23 cellular contexts compared by ENCODE assay signal in the genomic region with DNA sequence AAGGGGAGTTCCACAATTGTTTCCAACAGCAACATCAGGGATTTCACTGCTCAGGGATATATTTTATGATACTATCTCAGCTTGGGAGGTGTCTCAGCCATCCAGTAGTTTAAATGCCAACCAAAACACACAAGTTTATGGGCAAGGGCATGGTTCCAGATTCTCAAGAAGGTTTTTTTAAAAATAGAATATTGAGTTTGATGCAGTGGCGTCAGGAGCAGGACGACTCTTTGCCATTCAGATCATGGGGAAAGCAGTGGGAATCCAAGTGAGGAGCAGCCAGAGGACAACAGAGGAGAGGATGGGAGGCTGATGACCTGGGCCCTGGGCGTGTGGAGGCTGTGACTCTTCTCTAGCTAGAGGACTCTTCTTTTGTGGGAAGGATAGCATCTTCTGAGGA. TPM values are rescaled to one million over a fixed set of nuclear protein-coding genes. Genes with fewer than 3 reads are reported as not detected.
DNase-seq lines count a peak whose midpoint lies in the region; ATAC-seq and TF ChIP-seq lines count a peak whose summit lies in the region.
"Had no signal": no experiment of that assay in that cellular context is flagged by ENCODE, and none has a peak within 500 bp of the region (broad histone marks: within the 10 kb centered on the region; RNA-seq: fewer than 3 reads in every experiment).

No MANE protein-coding gene starts in this region.

- DNase-seq in DND-41 (no peak), LNCaP clone FGC (ENCODE audit: low read depth) (peak; percentile 44), myocyte (ENCODE audit: low read depth) (peak; percentile 10), mucosa of gallbladder (ENCODE audit: low spot score) (no peak), T-helper 1 cell (no peak), activated gamma-delta T cell (lab: John Stamatoyannopoulos, UW) (no peak), pons (ENCODE audit: low spot score) (no peak)
- DNase-seq: AML-193; CD4-positive, alpha-beta T cell; DMS153; DMS79; EL; GM23248 had no signal

- H3K4me2 ChIP-seq in DND-41 (ENCODE audit: insufficient read depth, low read length) = no peak overlapping the region
- H3K4me2 ChIP-seq: A549 had no signal

- TF ChIP-seq CTCF in DND-41 (IDR thresholded peaks at IDR 0.05; ENCODE audit: borderline replicate concordance, extremely low read depth, low read length, poor library complexity, severe bottlenecking) (no peak), LNCaP clone FGC (IDR thresholded peaks at IDR 0.05; ENCODE audit: control insufficient read depth, extremely low read depth, insufficient read depth) (no peak)

- H3K27ac ChIP-seq in DND-41 (ENCODE audit: low read length) = peak overlapping the region; percentile 97
- H3K27ac ChIP-seq: 22Rv1, A549, C4-2B, GM23248 had no signal

- peaks cover 25% of the 10 kb centered on the region for H3K36me3 ChIP-seq in DND-41 (ENCODE audit: insufficient read depth, low read length)
- H3K36me3 ChIP-seq: HAP-1 had no signal

- H3K4me3 ChIP-seq in DND-41 (ENCODE audit: low read depth in 1 of 2, low read length in 2 of 2) = no peak overlapping the region
- no peak overlapping the region for H3K4me3 ChIP-seq in LNCaP clone FGC (ENCODE audit: low read depth, low read length)
- H3K4me3 ChIP-seq: A549, GM12878, GM23248, HAP-1 had no signal

- H3K27me3 ChIP-seq in DND-41 (ENCODE audit: insufficient read depth, low read length, poor library complexity) = no peaks in the 10 kb centered on the region

- no peaks in the 10 kb centered on the region for H3K9me3 Mint-ChIP-seq in stimulated activated memory B cell treated with anti-CD40 and anti-IgM and Interleukin-4, amounts not matched to agents 10 μg/mL and 1 μg/mL and 100 μg/mL, for 72 hours
- H3K9me3 Mint-ChIP-seq: CD4-positive, alpha-beta T cell had no signal

- H3K4me3 Mint-ChIP-seq in stimulated activated memory B cell treated with anti-CD40 and anti-IgM and Interleukin-4, amounts not matched to agents 10 μg/mL and 1 μg/mL and 100 μg/mL, for 72 hours = no peak overlapping the region
- H3K4me3 Mint-ChIP-seq: CD4-positive, alpha-beta T cell had no signal

- no peaks in the 10 kb centered on the region for H3K36me3 Mint-ChIP-seq in stimulated activated memory B cell treated with anti-CD40 and anti-IgM and Interleukin-4, amounts not matched to agents 10 μg/mL and 1 μg/mL and 100 μg/mL, for 72 hours

- no peak overlapping the region for H2AFZ ChIP-seq in DND-41 (ENCODE audit: low read depth, low read length)
- H2AFZ ChIP-seq: GM23248 had no signal

- no peaks in the 10 kb centered on the region for H3K9me3 ChIP-seq in DND-41 (ENCODE audit: insufficient read depth, low read length, severe bottlenecking)
- H3K9me3 ChIP-seq: A549, HAP-1 had no signal

- peak overlapping the region; percentile 59; the same call in 1 of the 2 replicates for H3K9ac ChIP-seq in DND-41 (ENCODE audit: low read depth, low read length)
- H3K9ac ChIP-seq: GM23248 had no signal

- no peaks in the 10 kb centered on the region for H4K20me1 ChIP-seq in DND-41 (ENCODE audit: insufficient read depth, low read length)

- H3K4me1 Mint-ChIP-seq in stimulated activated memory B cell treated with anti-CD40 and anti-IgM and Interleukin-4, amounts not matched to agents 10 μg/mL and 1 μg/mL and 100 μg/mL, for 72 hours = no peaks in the 10 kb centered on the region

- H3K4me1 ChIP-seq in DND-41 (ENCODE audit: insufficient read depth, low read length) = peaks cover 100% of the 10 kb centered on the region
- H3K4me1 ChIP-seq: A549, HAP-1 had no signal

- ATAC-seq in DND-41 (ENCODE audit: insufficient read depth, low read depth) = no peak
- no peak for ATAC-seq in stimulated activated memory B cell treated with anti-CD40 and anti-IgM and Interleukin-4, amounts not matched to agents 10 μg/mL and 1 μg/mL and 100 μg/mL, for 72 hours
- ATAC-seq: A549, GM12878 had no signal

- H3K27me3 Mint-ChIP-seq in stimulated activated memory B cell treated with anti-CD40 and anti-IgM and Interleukin-4, amounts not matched to agents 10 μg/mL and 1 μg/mL and 100 μg/mL, for 72 hours = peaks cover 11% of the 10 kb centered on the region
- H3K27me3 Mint-ChIP-seq: CD4-positive, alpha-beta T cell had no signal

- H3K79me2 ChIP-seq in DND-41 (ENCODE audit: insufficient read depth, low read length) = peaks cover 81% of the 10 kb centered on the region

- peak overlapping the region; percentile 16 for H3K27ac Mint-ChIP-seq in stimulated activated memory B cell treated with anti-CD40 and anti-IgM and Interleukin-4, amounts not matched to agents 10 μg/mL and 1 μg/mL and 100 μg/mL, for 72 hours
- H3K27ac Mint-ChIP-seq: CD4-positive, alpha-beta T cell had no signal

RNA-seq across cellular contexts. Expression of a gene that starts 25.7 kb away (rescaled TPM):
- not detected in 2 replicates for total RNA-seq in myocyte
- 0.09 TPM for polyA plus RNA-seq in myocyte (2012)
- not detected for total RNA-seq in mucosa of gallbladder
- total RNA-seq: CD4-positive, alpha-beta T cell; G401; GM23248; H4; HT-29 had no signal
- polyA plus RNA-seq: A549, BJ, GM23248 had no signal

RNA-seq across cellular contexts. Expression of a gene that starts 39.6 kb away (rescaled TPM):
- total RNA-seq in myocyte (2.4 and 2.5 TPM in 2 replicates), mucosa of gallbladder (4.9 TPM)
- 0.59 TPM for polyA plus RNA-seq in myocyte (2012)

Comparison
In these comparisons a context has a peak if more than half of its experiments do, and no peak if none do; other contexts are left out.
1. DNase-seq: peak in LNCaP clone FGC (single experiment) and myocyte (single experiment); none in DND-41 (single experiment), mucosa of gallbladder (single experiment), T-helper 1 cell (0 of 5), activated gamma-delta T cell (single experiment) and pons (single experiment).